8 cellular contexts compared by ENCODE assay signal in the genomic region with DNA sequence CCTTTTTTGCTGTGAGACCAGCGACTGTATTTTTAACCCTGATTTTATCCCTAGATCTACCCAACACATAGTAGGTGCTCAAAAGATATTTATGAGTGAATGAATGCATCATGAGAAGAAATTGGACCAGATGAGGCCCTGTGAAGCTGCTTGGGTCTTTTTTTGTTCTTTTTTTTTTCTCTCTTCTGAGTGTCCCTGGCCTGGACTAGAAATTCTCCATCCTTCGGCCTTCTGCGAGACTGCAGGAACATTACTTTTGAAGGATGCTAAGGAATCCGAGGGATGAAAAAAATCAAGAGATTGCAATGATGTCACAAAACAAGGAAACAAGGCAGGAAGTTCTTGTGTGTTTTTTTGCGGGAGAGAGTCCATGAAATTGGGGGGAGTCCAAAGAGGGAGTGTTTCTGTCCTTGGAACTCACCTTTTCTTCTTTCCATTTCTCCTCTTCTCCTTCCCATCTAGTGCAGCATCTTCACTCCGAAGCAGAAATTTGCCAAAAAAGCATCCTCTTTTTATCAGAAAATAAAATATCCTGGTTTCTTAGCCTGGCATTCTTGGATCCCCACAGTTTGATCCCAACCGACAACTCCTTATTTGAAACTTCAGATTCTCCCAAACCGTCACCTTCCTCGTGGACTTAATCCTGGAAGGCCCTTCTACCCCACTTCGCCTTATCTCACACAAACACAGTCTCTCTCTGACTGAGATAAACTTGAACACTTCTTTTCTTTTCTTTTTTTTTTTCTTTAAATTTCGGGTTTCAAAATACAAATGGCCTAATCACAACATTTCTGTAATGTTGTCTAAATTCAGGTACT. TPM values are rescaled to one million over a fixed set of nuclear protein-coding genes. Genes with fewer than 3 reads are reported as not detected.
DNase-seq lines count a peak whose midpoint lies in the region; ATAC-seq and TF ChIP-seq lines count a peak whose summit lies in the region.
"Had no signal": no experiment of that assay in that cellular context is flagged by ENCODE, and none has a peak within 500 bp of the region (broad histone marks: within the 10 kb centered on the region; RNA-seq: fewer than 3 reads in every experiment).

No MANE protein-coding gene starts in this region.

- no peaks in the 10 kb centered on the region for H3K27me3 ChIP-seq in Peyer's patch
- H3K27me3 ChIP-seq in muscle layer of duodenum (ENCODE audit: low read depth, low read length) = no peaks in the 10 kb centered on the region

- peak overlapping the region; percentile 91 to 94 for H3K4me3 Mint-ChIP-seq in effector memory CD8-positive, alpha-beta T cell

- TF ChIP-seq CTCF in Peyer's patch (IDR thresholded peaks at IDR 0.05) = no peak

- peaks cover 19 to 32% of the 10 kb centered on the region in 2 donors for H3K4me1 Mint-ChIP-seq in effector memory CD8-positive, alpha-beta T cell (ENCODE audit: low read depth in 2 of 2)

- ATAC-seq in GM19372 (IDR thresholded peaks at IDR 0.05; ENCODE audit: low read depth, unreplicated experiment) = peak; percentile 3
- ATAC-seq in effector memory CD8-positive, alpha-beta T cell (replicated peaks) = peak; percentile 1
- ATAC-seq in HG02763 (IDR thresholded peaks at IDR 0.05; ENCODE audit: unreplicated experiment) = no peak
- ATAC-seq in esophagus mucosa = no peak

- H3K9me3 ChIP-seq in Peyer's patch = no peaks in the 10 kb centered on the region
- H3K9me3 ChIP-seq in muscle layer of duodenum (ENCODE audit: control insufficient read depth in 1 of 2, low read length in 2 of 2) = no peaks in the 10 kb centered on the region

- H3K27ac Mint-ChIP-seq in effector memory CD8-positive, alpha-beta T cell = peak overlapping the region; percentile 95 to 98

- H3K27me3 Mint-ChIP-seq in effector memory CD8-positive, alpha-beta T cell = no peaks in the 10 kb centered on the region

- no peak for TF ChIP-seq POLR2A in Peyer's patch (IDR thresholded peaks at IDR 0.05)

- H3K27ac ChIP-seq in Peyer's patch = peak overlapping the region; percentile 84 to 96 (median 90)
- H3K27ac ChIP-seq in muscle layer of duodenum (ENCODE audit: low read length) = peak overlapping the region; percentile 97

- H3K9me3 Mint-ChIP-seq in effector memory CD8-positive, alpha-beta T cell = no peaks in the 10 kb centered on the region

- no peaks in the 10 kb centered on the region for H3K36me3 ChIP-seq in Peyer's patch
- H3K36me3 ChIP-seq in muscle layer of duodenum (ENCODE audit: control insufficient read depth in 1 of 2, insufficient read depth in 2 of 2, low read length in 2 of 2) = peaks cover 0 to 5% of the 10 kb centered on the region in 2 donors

- H3K4me1 ChIP-seq in Peyer's patch (peaks cover 0 to 14% (median 8%) of the 10 kb centered on the region in 4 donors), muscle layer of duodenum (ENCODE audit: control insufficient read depth in 1 of 2, insufficient read depth in 2 of 2, low read length in 2 of 2) (peaks cover 12 to 26% of the 10 kb centered on the region in 2 donors)

- H3K4me3 ChIP-seq in Peyer's patch (peak overlapping the region; percentile 71 to 99 (median 84)), muscle layer of duodenum (ENCODE audit: low read depth in 1 of 2, low read length in 2 of 2) (peak overlapping the region; percentile 78 to 96)

- DNase-seq in Peyer's patch = no peak
- no peak for DNase-seq in effector memory CD8-positive, alpha-beta T cell
- DNase-seq in occipital lobe (lab: John Stamatoyannopoulos, UW) = no peak

- peaks cover 10% of the 10 kb centered on the region for H3K36me3 Mint-ChIP-seq in effector memory CD8-positive, alpha-beta T cell (ENCODE audit: insufficient read depth)

RNA-seq across cellular contexts. Expression of gene RUSF1, which starts 0.7 kb away (rescaled TPM):
- total RNA-seq in Peyer's patch (100 to 1,000 TPM in 3 of 4 donors, 10 to 100 TPM in 1; 65.2 to 124 (median 110) TPM), esophagus mucosa (29.9 TPM), occipital lobe (34.5 TPM)

RNA-seq across cellular contexts. Expression of gene AHSP, which starts 18.8 kb away (rescaled TPM):
- total RNA-seq in Peyer's patch (not detected), esophagus mucosa (not detected), occipital lobe (8.1 TPM)
- total RNA-seq: dermis microvascular lymphatic vessel endothelial cell had no signal

RNA-seq across cellular contexts. Expression of gene SLC5A2, which starts 26.0 kb away (rescaled TPM):
- total RNA-seq in Peyer's patch = 1 to 10 TPM in 2 of 4 donors, under 1 TPM in 1, not detected in 1; 0.94 to 5.4 (median 2.4) TPM
- total RNA-seq in esophagus mucosa = 0.12 TPM
- total RNA-seq in occipital lobe = 0.62 TPM
- total RNA-seq: dermis microvascular lymphatic vessel endothelial cell had no signal

RNA-seq across cellular contexts. Expression of gene TGFB1I1, which starts 37.0 kb away (rescaled TPM):
- total RNA-seq in Peyer's patch = 10 to 100 TPM in 3 of 4 donors, 1 to 10 TPM in 1; 6.0 to 45.4 (median 18.2) TPM
- total RNA-seq in esophagus mucosa = 4.3 TPM
- total RNA-seq in occipital lobe = 3.7 TPM

RNA-seq across cellular contexts. Expression of gene ARMC5, which starts 49.6 kb away (rescaled TPM):
- 10 to 100 TPM; 12.4 to 20.4 (median 17.6) TPM for total RNA-seq in Peyer's patch
- 9.4 TPM for total RNA-seq in esophagus mucosa
- total RNA-seq in occipital lobe = 8.4 TPM

Comparison
In these comparisons a context has a peak if more than half of its experiments do, and no peak if none do; other contexts are left out.
1. ATAC-seq: peak in GM19372 (single experiment) and effector memory CD8-positive, alpha-beta T cell (single experiment); none in HG02763 (single experiment) and esophagus mucosa (single experiment).